In the genomic region with DNA sequence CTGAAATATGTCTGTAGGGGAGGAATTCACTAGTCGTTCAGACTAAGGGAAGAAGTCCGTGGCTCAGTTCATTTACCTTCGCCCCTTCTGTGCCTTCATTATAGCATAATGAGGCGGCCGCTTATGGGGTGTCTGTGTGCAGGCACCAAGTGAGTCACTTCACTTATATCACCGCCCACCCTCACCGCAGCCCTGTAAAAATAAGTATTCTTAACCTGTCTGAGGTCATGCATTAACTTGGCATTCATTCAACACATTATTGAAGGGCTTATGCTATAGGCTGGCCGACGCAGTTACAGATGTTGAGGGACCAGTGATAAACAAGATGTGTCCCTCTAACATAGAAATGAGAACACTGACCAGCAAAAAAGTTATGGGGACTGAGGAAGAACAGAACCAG, we compare ENCODE assay signal across 16 cellular contexts. TPM values are rescaled to one million over a fixed set of nuclear protein-coding genes. Genes with fewer than 3 reads are reported as not detected.
DNase-seq lines count a peak whose midpoint lies in the region; ATAC-seq, FAIRE-seq and TF ChIP-seq lines count a peak whose summit lies in the region.
"Had no signal": no experiment of that assay in that cellular context is flagged by ENCODE, and none has a peak within 500 bp of the region (broad histone marks: within the 10 kb centered on the region; RNA-seq: fewer than 3 reads in every experiment).

No MANE protein-coding gene starts in this region.

- peak; percentile 30 for DNase-seq in PC-3
- DNase-seq in bronchial epithelial cell (ENCODE audit: low read depth) = peak; percentile 55
- no peak for DNase-seq in stomach
- no peak for DNase-seq in T-helper 1 cell
- DNase-seq in HCEC 1CT = no peak
- no peak for DNase-seq in thyroid gland
- DNase-seq: ACHN; CD4-positive, CD25-positive, alpha-beta regulatory T cell; DMS53; H7 had no signal

- H2AFZ ChIP-seq in PC-3 (ENCODE audit: low read length) = no peak overlapping the region

- TF ChIP-seq EP300 in stomach (IDR thresholded peaks at IDR 0.05) = no peak

- BruUV-seq in PC-3 (replicated peaks; lab: Mats Ljungman, UMichigan) = no TSS peak

- H3K36me3 ChIP-seq in HEK293 (ENCODE audit: control insufficient read depth in 2 of 2, insufficient read depth in 1 of 2, low read length in 2 of 2) (no peaks in the 10 kb centered on the region), PC-3 (ENCODE audit: low read depth, low read length) (no peaks in the 10 kb centered on the region), bronchial epithelial cell (ENCODE audit: control insufficient read depth, insufficient read depth, low read length) (no peaks in the 10 kb centered on the region), stomach (no peaks in the 10 kb centered on the region), thyroid gland (no peaks in the 10 kb centered on the region)
- H3K36me3 ChIP-seq: BLaER1 treated with 17β-estradiol and CSF1 and Interleukin-3, amounts not matched to agents 10 nM and 100 nM had no signal

- WGBS in stomach, 5 donors = 42 to 65% (median 50%) methylated on average over 9 of the region's 9 CpGs
- WGBS in thyroid gland, 2 donors = 81 to 84% methylated on average over 9 of the region's 9 CpGs

- H3K27ac ChIP-seq in HEK293 (ENCODE audit: extremely low read depth, low read depth, low read length) = no peak overlapping the region
- H3K27ac ChIP-seq in PC-3 (ENCODE audit: low read length) = no peak overlapping the region
- peak overlapping the region in 3 of 5 donors; percentile 11 to 54 (median 45) for H3K27ac ChIP-seq in stomach
- no peak overlapping the region for H3K27ac ChIP-seq in thyroid gland
- H3K27ac ChIP-seq: BLaER1 treated with 17β-estradiol and CSF1 and Interleukin-3, amounts not matched to agents 10 nM and 100 nM had no signal

- H3K4me2 ChIP-seq in PC-3 (ENCODE audit: low read length) = no peak overlapping the region
- H3K4me2 ChIP-seq: BLaER1 treated with 17β-estradiol and CSF1 and Interleukin-3, amounts not matched to agents 10 nM and 100 nM; GM23338 had no signal

- H3K4me1 ChIP-seq in HEK293 (ENCODE audit: control insufficient read depth, insufficient read depth, low read length) (peaks cover 2% of the 10 kb centered on the region; the same call in 1 of the 2 replicates), PC-3 (ENCODE audit: insufficient read depth, low read length) (peaks cover 23% of the 10 kb centered on the region), stomach (peaks cover 3 to 21% (median 14%) of the 10 kb centered on the region in 4 donors), thyroid gland (peaks cover 6 to 8% of the 10 kb centered on the region in 2 donors)
- H3K4me1 ChIP-seq: BLaER1 treated with 17β-estradiol and CSF1 and Interleukin-3, amounts not matched to agents 10 nM and 100 nM had no signal

- intact Hi-C loops in PC-3 (cut with micrococcal nuclease) = no loop called here
- intact Hi-C loops in stomach (cut with DNase I; ENCODE audit: low total_unique reads) = no loop called here
- intact Hi-C loops in thyroid gland (cut with DNase I) = no loop called here

- no peaks in the 10 kb centered on the region for H4K20me1 ChIP-seq in PC-3 (ENCODE audit: low read length)
- H4K20me1 ChIP-seq: BLaER1 treated with 17β-estradiol and CSF1 and Interleukin-3, amounts not matched to agents 10 nM and 100 nM had no signal

- no peak for TF ChIP-seq CTCF in HEK293 (tag by site-specific recombination; IDR thresholded peaks at IDR 0.05)
- no peak for TF ChIP-seq CTCF in PC-3 (conservative IDR thresholded peaks at IDR 0.05; ENCODE audit: low read depth, low read length)
- TF ChIP-seq CTCF in bronchial epithelial cell (IDR thresholded peaks at IDR 0.05; ENCODE audit: insufficient read depth, low read length, severe bottlenecking) = no peak
- no peak for TF ChIP-seq CTCF in stomach (IDR thresholded peaks at IDR 0.05)
- no peak for TF ChIP-seq CTCF in thyroid gland (IDR thresholded peaks at IDR 0.05)

- no peaks in the 10 kb centered on the region for H3F3A ChIP-seq in PC-3 (ENCODE audit: low read length, unreplicated experiment)

- no peak overlapping the region for H3K4me3 ChIP-seq in HEK293 (ENCODE audit: low read depth, low read length)
- no peak overlapping the region for H3K4me3 ChIP-seq in PC-3 (ENCODE audit: low read length)
- H3K4me3 ChIP-seq in bronchial epithelial cell (ENCODE audit: low read depth, low read length) = no peak overlapping the region
- no peak overlapping the region for H3K4me3 ChIP-seq in stomach
- H3K4me3 ChIP-seq in thyroid gland (replicated peaks in 1 of 3) = no peak overlapping the region
- H3K4me3 ChIP-seq: BLaER1 treated with 17β-estradiol and CSF1 and Interleukin-3, amounts not matched to agents 10 nM and 100 nM; GM23338 had no signal

- no peak for FAIRE-seq in bronchial epithelial cell (lab: Jason Lieb, UNC)
- FAIRE-seq: GM18507 had no signal

- TF ChIP-seq POLR2A in stomach (IDR thresholded peaks at IDR 0.05) = no peak
- TF ChIP-seq POLR2A in thyroid gland (IDR thresholded peaks at IDR 0.05) = no peak

- POLR2A ChIA-PET in HEK293 (lab: Yijun Ruan, JAX) = no interaction called here
- POLR2A ChIA-PET in PC-3 (lab: Charles Lee; ENCODE audit: unreplicated experiment) = no interaction called here

- ATAC-seq in PC-3 = no peak
- ATAC-seq: GM23338 had no signal

- H3K9me3 ChIP-seq in HEK293 (ENCODE audit: control insufficient read depth, insufficient read depth, low read depth, low read length) (no peaks in the 10 kb centered on the region), PC-3 (ENCODE audit: low read length) (no peaks in the 10 kb centered on the region), stomach (no peaks in the 10 kb centered on the region), thyroid gland (no peaks in the 10 kb centered on the region)
- H3K9me3 ChIP-seq: BLaER1 treated with 17β-estradiol and CSF1 and Interleukin-3, amounts not matched to agents 10 nM and 100 nM had no signal

- CTCF ChIA-PET in HEK293 (lab: Yijun Ruan, JAX) (no interaction called here), PC-3 (lab: Charles Lee) (no interaction called here)

- H3K27me3 ChIP-seq in PC-3 (ENCODE audit: low read length) = peaks cover 10% of the 10 kb centered on the region; the same call in 1 of the 2 replicates
- no peaks in the 10 kb centered on the region for H3K27me3 ChIP-seq in bronchial epithelial cell (ENCODE audit: control insufficient read depth, insufficient read depth, low read length)
- H3K27me3 ChIP-seq in stomach = no peaks in the 10 kb centered on the region
- H3K27me3 ChIP-seq in thyroid gland = no peaks in the 10 kb centered on the region
- H3K27me3 ChIP-seq: BLaER1 treated with 17β-estradiol and CSF1 and Interleukin-3, amounts not matched to agents 10 nM and 100 nM had no signal

- H3K9me2 ChIP-seq in PC-3 (replicated peaks; ENCODE audit: low read length) = no peaks in the 10 kb centered on the region

- no peak overlapping the region for H3K9ac ChIP-seq in PC-3 (ENCODE audit: low read length)
- H3K9ac ChIP-seq: BLaER1 treated with 17β-estradiol and CSF1 and Interleukin-3, amounts not matched to agents 10 nM and 100 nM had no signal

- no peaks in the 10 kb centered on the region for H3K79me2 ChIP-seq in PC-3 (ENCODE audit: low read length)

TF ChIP-seq in HEK293, 187 proteins besides CTCF, POLR2A, EP300 and RAD21 (continues in another document):
- TF ChIP-seq, protein P1, sequence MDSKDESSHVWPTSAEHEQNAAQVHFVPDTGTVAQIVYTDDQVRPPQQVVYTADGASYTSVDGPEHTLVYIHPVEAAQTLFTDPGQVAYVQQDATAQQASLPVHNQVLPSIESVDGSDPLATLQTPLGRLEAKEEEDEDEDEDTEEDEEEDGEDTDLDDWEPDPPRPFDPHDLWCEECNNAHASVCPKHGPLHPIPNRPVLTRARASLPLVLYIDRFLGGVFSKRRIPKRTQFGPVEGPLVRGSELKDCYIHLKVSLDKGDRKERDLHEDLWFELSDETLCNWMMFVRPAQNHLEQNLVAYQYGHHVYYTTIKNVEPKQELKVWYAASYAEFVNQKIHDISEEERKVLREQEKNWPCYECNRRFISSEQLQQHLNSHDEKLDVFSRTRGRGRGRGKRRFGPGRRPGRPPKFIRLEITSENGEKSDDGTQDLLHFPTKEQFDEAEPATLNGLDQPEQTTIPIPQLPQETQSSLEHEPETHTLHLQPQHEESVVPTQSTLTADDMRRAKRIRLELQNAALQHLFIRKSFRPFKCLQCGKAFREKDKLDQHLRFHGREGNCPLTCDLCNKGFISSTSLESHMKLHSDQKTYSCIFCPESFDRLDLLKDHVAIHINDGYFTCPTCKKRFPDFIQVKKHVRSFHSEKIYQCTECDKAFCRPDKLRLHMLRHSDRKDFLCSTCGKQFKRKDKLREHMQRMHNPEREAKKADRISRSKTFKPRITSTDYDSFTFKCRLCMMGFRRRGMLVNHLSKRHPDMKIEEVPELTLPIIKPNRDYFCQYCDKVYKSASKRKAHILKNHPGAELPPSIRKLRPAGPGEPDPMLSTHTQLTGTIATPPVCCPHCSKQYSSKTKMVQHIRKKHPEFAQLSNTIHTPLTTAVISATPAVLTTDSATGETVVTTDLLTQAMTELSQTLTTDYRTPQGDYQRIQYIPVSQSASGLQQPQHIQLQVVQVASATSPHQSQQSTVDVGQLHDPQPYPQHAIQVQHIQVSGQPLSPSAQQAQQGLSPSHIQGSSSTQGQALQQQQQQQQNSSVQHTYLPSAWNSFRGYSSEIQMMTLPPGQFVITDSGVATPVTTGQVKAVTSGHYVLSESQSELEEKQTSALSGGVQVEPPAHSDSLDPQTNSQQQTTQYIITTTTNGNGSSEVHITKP (tag by site-specific recombination; IDR thresholded peaks at IDR 0.05) = peak; percentile 23; the same call in 1 of the 2 replicates
- TF ChIP-seq KLF16 (tag by site-specific recombination; IDR thresholded peaks at IDR 0.05) = no peak

RNA-seq across cellular contexts. Expression of a gene that starts 47.7 kb away (rescaled TPM):
- total RNA-seq in PC-3 (2014; rRNA removed) (not detected in 2 replicates), bronchial epithelial cell (not detected in 2 replicates), stomach (not detected), thyroid gland (10 to 100 TPM; 20.6 to 42.0 (median 29.3) TPM)
- under 1 TPM in 1 of 3 donors, not detected in 2; 0.65 TPM for polyA plus RNA-seq in stomach
- total RNA-seq: A172; CD4-positive, CD25-positive, alpha-beta regulatory T cell; GM23338; H7; HT1080 had no signal
- polyA plus RNA-seq: CD4-positive, CD25-positive, alpha-beta regulatory T cell; GM23338 had no signal

Comparison
In these comparisons a context has a peak if more than half of its experiments do, and no peak if none do; other contexts are left out.
1. H3K27ac ChIP-seq: peak in stomach (3 of 5); none in HEK293 (single experiment), PC-3 (single experiment) and thyroid gland (0 of 3).
2. DNase-seq: peak in PC-3 (single experiment) and bronchial epithelial cell (single experiment); none in stomach (single experiment), T-helper 1 cell (0 of 5), HCEC 1CT (single experiment) and thyroid gland (0 of 2).
3. RNA of a gene that starts 47.7 kb away (total RNA-seq): 20.6 to 42.0 TPM in thyroid gland; not detected in PC-3, not detected in bronchial epithelial cell and not detected in stomach; every median in the first group is over 10 times any median in the second.